Comparison of ENCODE assay signal across 8 cellular contexts in genomic region chr15:72117448-72117697, GRCh38. TPM values are rescaled to one million over a fixed set of nuclear protein-coding genes. Genes with fewer than 3 reads are reported as not detected.
DNase-seq lines count a peak whose midpoint lies in the region; ATAC-seq lines count a peak whose summit lies in the region.

No MANE protein-coding gene starts in this region.

- peak overlapping the region; percentile 95 for H3K4me3 Mint-ChIP-seq in activated naive CD4-positive, alpha-beta T cell treated with anti-CD3 and anti-CD28 coated beads for 36 hours

- in situ Hi-C loops in ACHN (cut with HindIII; ENCODE audit: low pct_ligation_motif_present, low pct_unique_long_range_greater_than_20kb, low sequenced_read_pairs) (no loop called here), SK-MEL-5 (cut with HindIII; ENCODE audit: low pct_unique_long_range_greater_than_20kb, low sequenced_read_pairs) (no loop called here)

- DNase-seq in ACHN (peak; percentile 80), SK-MEL-5 (ENCODE audit: low read depth, low spot score) (peak; percentile 81), Right ventricle myocardium inferior (ENCODE audit: missing footprints) (peak; percentile 91), posterior vena cava (ENCODE audit: low spot score) (peak; percentile 94), NCI-H2081 treated with DMSO at 0.1 percent for 48 hours (lab: John Stamatoyannopoulos, UW) (no peak)
- peak; percentile 57 for DNase-seq in activated naive CD4-positive, alpha-beta T cell treated with anti-CD3 and anti-CD28 coated beads for 36 hours

- intact Hi-C loops in activated naive CD4-positive, alpha-beta T cell treated with anti-CD3 and anti-CD28 coated beads for 36 hours (cut with micrococcal nuclease) = loop anchor here (10.0 kb wide), 1 partner anchor 1517 kb away; the partner anchor contains the start of gene NPTN
- intact Hi-C loops in Right ventricle myocardium inferior (cut with DNase I) (loop anchor here (5.0 kb wide), 1 partner anchor 40 kb away; no protein-coding TSS in a partner anchor), posterior vena cava (cut with DNase I) (loop anchor here in 1 of 2 donors (5.0 kb wide), 1 partner anchor 155 kb away; the partner anchor contains the start of gene PARP6)

- H3K9me3 Mint-ChIP-seq in activated naive CD4-positive, alpha-beta T cell treated with anti-CD3 and anti-CD28 coated beads for 36 hours = no peaks in the 10 kb centered on the region

- CTCF ChIA-PET in activated naive CD4-positive, alpha-beta T cell treated with anti-CD3 and anti-CD28 coated beads for 36 hours (lab: Charles Lee) = no interaction called here

- no peaks in the 10 kb centered on the region for H3K27me3 Mint-ChIP-seq in activated naive CD4-positive, alpha-beta T cell treated with anti-CD3 and anti-CD28 coated beads for 36 hours (ENCODE audit: low read depth)

- no peaks in the 10 kb centered on the region for H3K36me3 Mint-ChIP-seq in activated naive CD4-positive, alpha-beta T cell treated with anti-CD3 and anti-CD28 coated beads for 36 hours (ENCODE audit: low read depth)

- H3K4me1 Mint-ChIP-seq in activated naive CD4-positive, alpha-beta T cell treated with anti-CD3 and anti-CD28 coated beads for 36 hours (ENCODE audit: low read depth) = peaks cover 31% of the 10 kb centered on the region

- ATAC-seq in GM19043 (IDR thresholded peaks at IDR 0.05; ENCODE audit: low read depth, unreplicated experiment) (peak; percentile 39), HG03280 (IDR thresholded peaks at IDR 0.05; ENCODE audit: unreplicated experiment) (peak; percentile 56), Right ventricle myocardium inferior (peak; percentile 83)

- H3K27ac Mint-ChIP-seq in activated naive CD4-positive, alpha-beta T cell treated with anti-CD3 and anti-CD28 coated beads for 36 hours = peak overlapping the region; percentile 7

RNA-seq across cellular contexts. Expression of gene MYO9A, which starts 0.6 kb away (rescaled TPM):
- total RNA-seq in SK-MEL-5 (2014; rRNA removed; shearing (Covaris generic)) = 12.9 and 13.6 TPM in 2 replicates
- polyA plus RNA-seq in SK-MEL-5 (2015; cell fraction: cytosol; rRNA removed) = 5.6 and 7.1 TPM in 2 replicates
- 10.9 and 22.5 TPM in 2 replicates for polyA plus RNA-seq in SK-MEL-5 (2015; cell fraction: nucleus; rRNA removed)
- 10 to 100 TPM in 1 of 2 experiments, 1 to 10 TPM in 1; 9.5 to 10.0 TPM for total RNA-seq in activated naive CD4-positive, alpha-beta T cell treated with anti-CD3 and anti-CD28 coated beads for 36 hours
- 27.5 TPM for total RNA-seq in Right ventricle myocardium inferior
- 10 to 100 TPM; 61.4 to 68.2 TPM for total RNA-seq in posterior vena cava

RNA-seq across cellular contexts. Expression of gene SENP8, which starts 0.8 kb away (rescaled TPM):
- total RNA-seq in SK-MEL-5 (2014; rRNA removed; shearing (Covaris generic)) = 2.1 and 2.5 TPM in 2 replicates
- 1.3 TPM in 2 replicates for polyA plus RNA-seq in SK-MEL-5 (2015; cell fraction: cytosol; rRNA removed)
- polyA plus RNA-seq in SK-MEL-5 (2015; cell fraction: nucleus; rRNA removed) = 0.42 and 0.95 TPM in 2 replicates
- total RNA-seq in activated naive CD4-positive, alpha-beta T cell treated with anti-CD3 and anti-CD28 coated beads for 36 hours = 1 to 10 TPM; 2.0 TPM
- 5.9 TPM for total RNA-seq in Right ventricle myocardium inferior
- total RNA-seq in posterior vena cava = 1 to 10 TPM; 1.9 to 2.3 TPM
